22 cellular contexts compared by ENCODE assay signal in genomic region chr12:89359615-89360014, GRCh38.
"Had no signal": no experiment of that assay in that cellular context is flagged by ENCODE, and none has a peak within 500 bp of the region (broad histone marks: within the 10 kb centered on the region; RNA-seq: fewer than 3 reads in every experiment).

No MANE protein-coding gene starts in this region.

- H3K4me3 ChIP-seq: SJSA1, SK-N-MC had no signal

- DNase-seq: KBM-7, MV-4-11, NCI-H1048, NCI-H1105, NCI-H1417, NCI-H1436 treated with DMSO at 0.1 percent for 48 hours, NCI-H1694, NCI-H187 treated with DMSO at 0.1 percent for 48 hours, NCI-H2081, NCI-H2171, NCI-H226, NCI-H446, NCI-H510A, NCI-H524 treated with DMSO at 0.1 percent for 48 hours, NCI-H69, NCI-H774, Right ventricle myocardium superior, RPMI8226, SIG-M5 had no signal

- H3K27ac ChIP-seq: HL-60, SJSA1, SK-N-MC had no signal

- H3K27me3 ChIP-seq: SJSA1 had no signal
